15 cellular contexts compared by ENCODE assay signal in the genomic region with DNA sequence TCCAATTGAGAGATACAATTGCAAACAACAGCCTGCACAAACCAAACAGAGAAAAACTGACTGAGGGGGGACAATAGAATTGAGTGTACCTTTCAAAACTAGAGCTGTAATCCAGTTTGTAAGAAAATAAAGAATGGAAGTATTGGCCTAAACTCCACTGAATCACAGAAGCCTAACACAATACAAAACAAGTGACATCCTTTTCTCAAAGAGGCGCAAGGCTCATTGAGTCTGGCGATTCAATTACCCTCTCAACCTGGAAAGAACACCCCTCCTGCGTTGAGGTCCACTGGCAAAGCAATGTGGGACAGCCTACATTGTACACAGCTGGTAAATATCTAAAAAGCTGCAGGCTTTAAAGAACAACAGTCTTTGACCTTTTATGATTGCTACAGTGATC.
DNase-seq lines count a peak whose midpoint lies in the region; ATAC-seq and TF ChIP-seq lines count a peak whose summit lies in the region.
"Had no signal": no experiment of that assay in that cellular context is flagged by ENCODE, and none has a peak within 500 bp of the region (broad histone marks: within the 10 kb centered on the region; RNA-seq: fewer than 3 reads in every experiment).

No MANE protein-coding gene starts in this region.

- H4K20me1 ChIP-seq in IMR-90 (ENCODE audit: insufficient read depth, low read length) (no peaks in the 10 kb centered on the region), osteoblast (ENCODE audit: insufficient read depth, low read length) (no peaks in the 10 kb centered on the region)

- no peak overlapping the region for H3K9ac ChIP-seq in IMR-90 (ENCODE audit: low read depth, low read length)

- H3K18ac ChIP-seq in IMR-90 (ENCODE audit: low read depth, low read length), result no peak overlapping the region

- ATAC-seq in IMR-90 (ENCODE audit: low read depth) (no peak), left cardiac atrium (no peak)
- ATAC-seq: A549; CD8-positive, alpha-beta T cell; GM23338 had no signal

- DNase-seq in DMS53 treated with DMSO at 0.1 percent for 48 hours (lab: John Stamatoyannopoulos, UW; ENCODE audit: unreplicated experiment), result peak; percentile 25
- no peak for DNase-seq in IMR-90
- peak; percentile 39 for DNase-seq in NCI-H2227 treated with DMSO at 0.1 percent for 48 hours (lab: John Stamatoyannopoulos, UW)
- DNase-seq in osteoblast (ENCODE audit: insufficient read length, low spot score, missing footprints), result peak; percentile 13
- DNase-seq in left cardiac atrium, result no peak
- no peak for DNase-seq in CD14-positive monocyte (ENCODE audit: low spot score)
- DNase-seq: BE2C; CD8-positive, alpha-beta T cell; COR-L47; DMS153; GF-D8; H7 had no signal

- H3K79me1 ChIP-seq in IMR-90 (ENCODE audit: low read depth in 1 of 2, low read length in 2 of 2), result 0 out of 4 replicates have a peak, but pooled peaks cover 0 to 3% of the 10 kb centered on the region in 2 experiments

- BruUV-seq in IMR-90 (replicated peaks; lab: Mats Ljungman, UMichigan), result no TSS peak

- no peaks in the 10 kb centered on the region for H3K79me2 ChIP-seq in osteoblast (ENCODE audit: insufficient read depth, low read length)

- H3K23ac ChIP-seq in IMR-90 (ENCODE audit: low read depth, low read length), result no peak overlapping the region

- peak overlapping the region; percentile 17 for H2BK5ac ChIP-seq in IMR-90 (ENCODE audit: low read depth, low read length, poor library complexity, severe bottlenecking)

- no peak overlapping the region for H3K4me3 Mint-ChIP-seq in CD14-positive monocyte
- H3K4me3 Mint-ChIP-seq: CD8-positive, alpha-beta T cell; GM23338 had no signal

- TF ChIP-seq CTCF in IMR-90 (conservative IDR thresholded peaks at IDR 0.05; ENCODE audit: low read depth, low read length) (no peak), osteoblast (IDR thresholded peaks at IDR 0.05; ENCODE audit: extremely low read depth, low read depth, low read length) (no peak), CD14-positive monocyte (IDR thresholded peaks at IDR 0.05) (no peak)

- peak overlapping the region; percentile 33 for H3K14ac ChIP-seq in IMR-90 (replicated peaks; ENCODE audit: low read depth, low read length)

- no peak overlapping the region for H4K91ac ChIP-seq in IMR-90 (ENCODE audit: insufficient read depth, low read depth, low read length)

- peak overlapping the region; percentile 74; the same call in 1 of the 3 replicates for H2BK15ac ChIP-seq in IMR-90 (ENCODE audit: low read depth, low read length)

- H2AK9ac ChIP-seq in IMR-90 (replicated peaks; ENCODE audit: low read depth, low read length, poor library complexity), result no peak overlapping the region

- no peaks in the 10 kb centered on the region for H3K9me1 ChIP-seq in IMR-90 (ENCODE audit: insufficient read depth, low read length)

- H3K4me3 ChIP-seq in IMR-90 (ENCODE audit: insufficient read depth, low read depth, low read length), result no peak overlapping the region
- no peak overlapping the region for H3K4me3 ChIP-seq in osteoblast (ENCODE audit: insufficient read depth, low read length)
- H3K4me3 ChIP-seq: A549, GM23338 had no signal

- no peak overlapping the region for H4K5ac ChIP-seq in IMR-90 (ENCODE audit: low read depth, low read length)

- WGBS in IMR-90 (ENCODE audit: extremely low coverage in 2 of 2, insufficient read length in 1 of 2), 2 experiments, result no CpG with 5 or more reads among the region's 3 CpGs

- H3K9me3 Mint-ChIP-seq in CD14-positive monocyte, result no peaks in the 10 kb centered on the region
- H3K9me3 Mint-ChIP-seq: CD8-positive, alpha-beta T cell; GM23338 had no signal

- H3K36me3 ChIP-seq in IMR-90 (ENCODE audit: control insufficient read depth, insufficient read depth, low read length) (no peaks in the 10 kb centered on the region), osteoblast (ENCODE audit: insufficient read depth, low read length) (no peaks in the 10 kb centered on the region)
- H3K36me3 ChIP-seq: BE2C had no signal

- H3K9me3 ChIP-seq in IMR-90 (ENCODE audit: control insufficient read depth, insufficient read depth, low read length), result no peaks in the 10 kb centered on the region
- no peaks in the 10 kb centered on the region for H3K9me3 ChIP-seq in osteoblast (ENCODE audit: low read depth, low read length)
- H3K9me3 ChIP-seq: A549, BE2C had no signal

- TF ChIP-seq POLR2A in IMR-90 (IDR thresholded peaks at IDR 0.05; ENCODE audit: low read depth, low read length), result no peak

- POLR2A ChIA-PET in IMR-90 (lab: Charles Lee; ENCODE audit: unreplicated experiment), result no interaction called here

- H3K4me1 Mint-ChIP-seq in CD14-positive monocyte, result no peaks in the 10 kb centered on the region

- no peak overlapping the region for H3K4ac ChIP-seq in IMR-90 (ENCODE audit: low read depth, low read length)

- H2AFZ ChIP-seq in IMR-90 (replicated peaks; ENCODE audit: low read length, poor library complexity), result no peak overlapping the region
- no peak overlapping the region for H2AFZ ChIP-seq in osteoblast (ENCODE audit: low read length)
- H2AFZ ChIP-seq: GM23338 had no signal

- dilution Hi-C loops in IMR-90 (cut with HindIII; ENCODE audit: low sequenced_read_pairs, unreplicated experiment), result no loop called here

- peaks cover 34 to 43% of the 10 kb centered on the region in 2 donors for H3K36me3 Mint-ChIP-seq in CD14-positive monocyte

- CTCF ChIA-PET in IMR-90 (lab: Yijun Ruan, JAX), result no interaction called here

- no peak overlapping the region for H3K56ac ChIP-seq in IMR-90 (ENCODE audit: extremely low read depth, insufficient read depth, low read length)

- H3K27me3 Mint-ChIP-seq in CD14-positive monocyte (ENCODE audit: low read depth in 3 of 3), result peaks cover 0 to 2% (median 0%) of the 10 kb centered on the region in 3 donors

- no peak overlapping the region for H3K27ac ChIP-seq in IMR-90 (ENCODE audit: insufficient read depth, low read length)
- H3K27ac ChIP-seq in osteoblast (ENCODE audit: low read depth, low read length), result no peak overlapping the region
- H3K27ac ChIP-seq: A549, C4-2B had no signal

- H2BK120ac ChIP-seq in IMR-90 (ENCODE audit: low read depth, low read length), result no peak overlapping the region

- no peak overlapping the region for H3K4me2 ChIP-seq in IMR-90 (ENCODE audit: low read depth, low read length)
- H3K4me2 ChIP-seq in osteoblast (ENCODE audit: insufficient read depth, low read length), result no peak overlapping the region
- H3K4me2 ChIP-seq: A549, GM23338 had no signal

- H3K27me3 ChIP-seq in IMR-90 (ENCODE audit: control insufficient read depth, insufficient read depth, low read length), result no peaks in the 10 kb centered on the region
- no peaks in the 10 kb centered on the region for H3K27me3 ChIP-seq in osteoblast (ENCODE audit: insufficient read depth, low read length)
- H3K27me3 ChIP-seq: BE2C had no signal

- H2BK20ac ChIP-seq in IMR-90 (ENCODE audit: low read depth, low read length), result 0 out of 2 replicates have a peak overlapping the region, but pooled peaks have one; percentile 3

- no peak overlapping the region; the same call in 1 of the 2 replicates for H2AK5ac ChIP-seq in IMR-90 (ENCODE audit: low read depth, low read length)

- in situ Hi-C loops in IMR-90 (cut with MboI; ENCODE audit: low sequenced_read_pairs), result no loop called here

- H3K27ac Mint-ChIP-seq in CD14-positive monocyte, result no peak overlapping the region
- H3K27ac Mint-ChIP-seq: CD8-positive, alpha-beta T cell; GM23338 had no signal

- intact Hi-C loops in IMR-90 (cut with micrococcal nuclease), result no loop called here
- intact Hi-C loops in left cardiac atrium (cut with DNase I), result no loop called here
- intact Hi-C loops in CD14-positive monocyte (cut with micrococcal nuclease), result no loop called here

- H4K8ac ChIP-seq in IMR-90 (ENCODE audit: low read depth in 2 of 2, low read length in 2 of 2), result no peak overlapping the region

- H3K4me1 ChIP-seq in IMR-90 (ENCODE audit: control insufficient read depth, insufficient read depth, low read length), result no peaks in the 10 kb centered on the region; the same call in 1 of the 2 replicates
- peaks cover 10% of the 10 kb centered on the region for H3K4me1 ChIP-seq in osteoblast (ENCODE audit: insufficient read depth, low read length)
- H3K4me1 ChIP-seq: A549 had no signal

- TF ChIP-seq RAD21 in IMR-90 (IDR thresholded peaks at IDR 0.05; ENCODE audit: low read length), result no peak

TF ChIP-seq in IMR-90, 13 proteins besides CTCF, POLR2A, EP300 and RAD21:
- TF ChIP-seq SMC3 (IDR thresholded peaks at IDR 0.05; ENCODE audit: low read depth, low read length), result no peak
- TF ChIP-seq, protein P1, sequence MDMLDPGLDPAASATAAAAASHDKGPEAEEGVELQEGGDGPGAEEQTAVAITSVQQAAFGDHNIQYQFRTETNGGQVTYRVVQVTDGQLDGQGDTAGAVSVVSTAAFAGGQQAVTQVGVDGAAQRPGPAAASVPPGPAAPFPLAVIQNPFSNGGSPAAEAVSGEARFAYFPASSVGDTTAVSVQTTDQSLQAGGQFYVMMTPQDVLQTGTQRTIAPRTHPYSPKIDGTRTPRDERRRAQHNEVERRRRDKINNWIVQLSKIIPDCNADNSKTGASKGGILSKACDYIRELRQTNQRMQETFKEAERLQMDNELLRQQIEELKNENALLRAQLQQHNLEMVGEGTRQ (IDR thresholded peaks at IDR 0.05; ENCODE audit: low read depth, low read length), result no peak
- TF ChIP-seq FOS (IDR thresholded peaks at IDR 0.05; ENCODE audit: low read depth, low read length), result no peak
- TF ChIP-seq RCOR1 (IDR thresholded peaks at IDR 0.05; ENCODE audit: insufficient replicate concordance, low read length), result no peak
- no peak for TF ChIP-seq MAZ (IDR thresholded peaks at IDR 0.05; ENCODE audit: borderline replicate concordance, low read depth, low read length)
- no peak for TF ChIP-seq BHLHE40 (IDR thresholded peaks at IDR 0.05; ENCODE audit: low read depth, low read length)
- TF ChIP-seq RFX5 (IDR thresholded peaks at IDR 0.05; ENCODE audit: low read depth, low read length), result no peak
- TF ChIP-seq MXI1 (IDR thresholded peaks at IDR 0.05; ENCODE audit: borderline replicate concordance, low read depth, low read length), result no peak
- no peak for TF ChIP-seq CHD1 (IDR thresholded peaks at IDR 0.05; ENCODE audit: low read depth, low read length)
- TF ChIP-seq, protein P2, sequence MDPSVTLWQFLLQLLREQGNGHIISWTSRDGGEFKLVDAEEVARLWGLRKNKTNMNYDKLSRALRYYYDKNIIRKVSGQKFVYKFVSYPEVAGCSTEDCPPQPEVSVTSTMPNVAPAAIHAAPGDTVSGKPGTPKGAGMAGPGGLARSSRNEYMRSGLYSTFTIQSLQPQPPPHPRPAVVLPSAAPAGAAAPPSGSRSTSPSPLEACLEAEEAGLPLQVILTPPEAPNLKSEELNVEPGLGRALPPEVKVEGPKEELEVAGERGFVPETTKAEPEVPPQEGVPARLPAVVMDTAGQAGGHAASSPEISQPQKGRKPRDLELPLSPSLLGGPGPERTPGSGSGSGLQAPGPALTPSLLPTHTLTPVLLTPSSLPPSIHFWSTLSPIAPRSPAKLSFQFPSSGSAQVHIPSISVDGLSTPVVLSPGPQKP (IDR thresholded peaks at IDR 0.05; ENCODE audit: borderline replicate concordance, low read depth, low read length), result no peak
- TF ChIP-seq MAFK (IDR thresholded peaks at IDR 0.05; ENCODE audit: low read depth, low read length), result no peak
- TF ChIP-seq CEBPB (IDR thresholded peaks at IDR 0.05; ENCODE audit: low read depth, low read length), result no peak
- no peak for TF ChIP-seq NFE2L2 (IDR thresholded peaks at IDR 0.05; ENCODE audit: low read depth, low read length)
TF ChIP-seq in IMR-90: peak in this region for 0.

Comparison
In these comparisons a context has a peak if more than half of its experiments do, and no peak if none do; other contexts are left out.
1. DNase-seq: peak in DMS53 treated with DMSO at 0.1 percent for 48 hours (single experiment), NCI-H2227 treated with DMSO at 0.1 percent for 48 hours (single experiment) and osteoblast (single experiment); none in IMR-90 (single experiment), left cardiac atrium (single experiment) and CD14-positive monocyte (single experiment).